Comparison of ENCODE assay signal across 8 cellular contexts in the genomic region with DNA sequence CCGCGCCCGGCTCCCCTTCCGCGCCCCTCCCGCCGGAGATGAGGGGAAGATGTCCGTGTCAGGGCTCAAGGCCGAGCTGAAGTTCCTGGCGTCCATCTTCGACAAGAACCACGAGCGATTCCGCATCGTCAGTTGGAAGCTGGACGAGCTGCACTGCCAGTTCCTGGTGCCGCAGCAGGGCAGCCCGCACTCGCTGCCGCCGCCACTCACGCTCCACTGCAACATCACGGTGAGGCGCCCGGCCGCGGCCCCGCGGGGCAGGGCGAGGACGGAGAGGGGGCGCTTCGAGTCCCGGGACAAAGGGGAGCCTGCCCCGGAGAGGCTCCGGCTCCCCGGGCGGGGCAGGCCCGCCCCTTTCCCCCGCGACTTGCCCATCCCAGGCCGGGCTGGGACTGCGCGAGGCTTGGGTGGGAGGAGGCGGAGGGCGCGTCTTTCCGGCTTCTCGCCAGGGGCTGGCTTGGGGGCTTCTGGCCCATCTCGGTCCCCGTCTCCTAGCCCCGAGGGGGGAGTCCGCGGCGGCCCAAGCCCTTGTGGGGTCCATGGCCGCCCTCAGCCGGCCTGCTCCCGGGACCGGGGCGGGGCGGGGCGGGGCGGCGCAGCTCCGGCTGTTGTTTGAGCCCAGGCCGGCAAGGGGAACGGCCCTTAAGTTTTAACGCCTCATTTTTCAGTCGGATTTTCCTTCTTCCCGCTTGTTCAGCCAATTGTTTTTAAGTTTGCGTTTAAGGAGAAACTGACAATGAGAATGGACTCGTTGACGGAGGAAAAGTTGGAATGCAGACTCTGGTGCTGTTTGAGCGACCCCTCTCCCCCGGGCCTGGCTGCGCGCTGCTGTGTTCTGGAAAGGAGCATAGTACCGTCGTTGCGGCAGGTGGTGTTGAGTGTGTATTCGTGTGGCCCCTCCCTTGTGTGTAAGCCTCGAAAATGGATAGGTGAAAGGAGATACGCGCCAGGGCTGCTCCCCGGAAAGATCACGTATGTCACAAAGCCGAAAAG. TPM values are rescaled to one million over a fixed set of nuclear protein-coding genes. Genes with fewer than 3 reads are reported as not detected.
DNase-seq lines count a peak whose midpoint lies in the region; ATAC-seq, FAIRE-seq and TF ChIP-seq lines count a peak whose summit lies in the region.

No MANE protein-coding gene starts in this region.

- DNase-seq in GM03348 (ENCODE audit: low spot score) (peak; percentile 91), HAP-1 (ENCODE audit: low spot score in 2 of 2) (peak; percentile 59 to 71), NCI-H1092 (lab: John Stamatoyannopoulos, UW) (peak; percentile 16), WTC11 (ENCODE audit: low spot score) (peak; percentile 55), mammary epithelial cell (peak; percentile 66), iPS-NIHi7 (ENCODE audit: extremely low spot score) (peak; percentile 61), small intestine (peak; percentile 51), HPDE6-E6E7 (ENCODE audit: extremely low spot score) (no peak)

- peak overlapping the region; percentile 94 for H3K27ac Mint-ChIP-seq in WTC11

- peaks cover 45% of the 10 kb centered on the region for H3K4me1 ChIP-seq in HAP-1
- peaks cover 31% of the 10 kb centered on the region for H3K4me1 ChIP-seq in mammary epithelial cell (ENCODE audit: insufficient read depth, low read length)
- peaks cover 0 to 4% of the 10 kb centered on the region in 2 donors for H3K4me1 ChIP-seq in small intestine (ENCODE audit: control insufficient read depth in 2 of 2, insufficient read depth in 1 of 2, low read depth in 1 of 2, low read length in 1 of 2)

- H3K27me3 ChIP-seq in HAP-1 (ENCODE audit: low read depth) (no peaks in the 10 kb centered on the region), mammary epithelial cell (ENCODE audit: insufficient read depth, low read length) (no peaks in the 10 kb centered on the region), small intestine (ENCODE audit: control insufficient read depth in 2 of 2, insufficient read depth in 2 of 2, low read length in 2 of 2) (no peaks in the 10 kb centered on the region)

- H3K9me3 Mint-ChIP-seq in WTC11 = no peaks in the 10 kb centered on the region

- H3K27ac ChIP-seq in mammary epithelial cell (ENCODE audit: insufficient read depth, low read depth, low read length) = peak overlapping the region; percentile 71
- peak overlapping the region; percentile 65 to 93 for H3K27ac ChIP-seq in small intestine (ENCODE audit: low read depth in 1 of 2, low read length in 1 of 2)

- H2AFZ ChIP-seq in mammary epithelial cell (ENCODE audit: low read depth, low read length) = peak overlapping the region; percentile 96

- peak overlapping the region; percentile 97 for H3K4me3 Mint-ChIP-seq in WTC11

- H3K4me1 Mint-ChIP-seq in WTC11 = peaks cover 51% of the 10 kb centered on the region

- peaks cover 49% of the 10 kb centered on the region for H3K79me2 ChIP-seq in mammary epithelial cell (ENCODE audit: insufficient read depth, low read length)

- H3K36me3 Mint-ChIP-seq in WTC11 = peaks cover 8% of the 10 kb centered on the region

- H3K36me3 ChIP-seq in HAP-1 (replicated peaks) (peaks cover 5% of the 10 kb centered on the region; the same call in 1 of the 2 replicates), mammary epithelial cell (ENCODE audit: insufficient read depth, low read length) (no peaks in the 10 kb centered on the region), small intestine (ENCODE audit: control insufficient read depth in 2 of 2, insufficient read depth in 2 of 2, low read length in 2 of 2) (no peaks in the 10 kb centered on the region)

- dilution Hi-C loops in mammary epithelial cell (cut with HindIII; ENCODE audit: low sequenced_read_pairs) = no loop called here

- H3K9me3 ChIP-seq in HAP-1 (no peaks in the 10 kb centered on the region), mammary epithelial cell (replicated peaks; ENCODE audit: insufficient read depth, low read length) (no peaks in the 10 kb centered on the region), small intestine (ENCODE audit: control insufficient read depth, low read depth) (no peaks in the 10 kb centered on the region)

- POLR2A ChIA-PET in WTC11 (lab: Charles Lee) = interaction anchor here (0.8 to 1.5 kb wide), 3 partner anchors 33 to 393 kb away, joined by 3 to 4 read pairs (median 3); partner anchors contain the start of gene SIN3A

- no peaks in the 10 kb centered on the region for H4K20me1 ChIP-seq in mammary epithelial cell (ENCODE audit: insufficient read depth, low read length)

- intact Hi-C loops in mammary epithelial cell (cut with micrococcal nuclease) = loop anchor here (1.0 kb wide), 1 partner anchor 34 kb away; no protein-coding TSS in a partner anchor

- TSS peak; percentile 39 for BruUV-seq in mammary epithelial cell (replicated peaks; lab: Mats Ljungman, UMichigan)

- WGBS in mammary epithelial cell (ENCODE audit: low coverage, missing lambda C conversion rate) = 2% methylated on average over 28 of the region's 87 CpGs
- 0 to 1% (median 0%) methylated on average over 63 to 87 of the region's 87 CpGs for WGBS in small intestine, 3 donors

- no peak for TF ChIP-seq CTCF in WTC11 (IDR thresholded peaks at IDR 0.05)
- no peak for TF ChIP-seq CTCF in mammary epithelial cell (conservative IDR thresholded peaks at IDR 0.05 in 1 of 2, IDR thresholded peaks at IDR 0.05 in 1 of 2; ENCODE audit: extremely low read depth in 1 of 2, insufficient read depth in 1 of 2, low read depth in 1 of 2, low read length in 2 of 2)

- in situ Hi-C loops in HAP-1 (cut with MboI; ENCODE audit: low sequenced_read_pairs) (no loop called here), mammary epithelial cell (cut with MboI; ENCODE audit: low sequenced_read_pairs in 2 of 2) (no loop called here)

- H3K27me3 Mint-ChIP-seq in WTC11 (ENCODE audit: low read depth) = peaks cover 20% of the 10 kb centered on the region

- peak overlapping the region; percentile 73 for H3K9ac ChIP-seq in mammary epithelial cell (ENCODE audit: insufficient read depth, low read length)

- ATAC-seq in WTC11 = peak; percentile 40

- peak overlapping the region; percentile 94 for H3K4me2 ChIP-seq in mammary epithelial cell (ENCODE audit: insufficient read depth, low read depth, low read length)

- CTCF ChIA-PET in WTC11 (lab: Charles Lee) (interaction anchor here (1.0 to 4.9 kb wide), 10 partner anchors 13 to 476 kb away, joined by 3 to 30 read pairs (median 6); no protein-coding TSS in a partner anchor), mammary epithelial cell (lab: Charles Lee; ENCODE audit: low non-redundant PET) (interaction anchor here (0.6 kb wide), 1 partner anchor 60 kb away, joined by 4 read pairs; the partner anchor contains the start of gene FBXO22)

- no peak for FAIRE-seq in small intestine (lab: Jason Lieb, UNC)

- H3K4me3 ChIP-seq in HAP-1 = peak overlapping the region; percentile 76
- peak overlapping the region; percentile 79 to 97 (median 86) for H3K4me3 ChIP-seq in mammary epithelial cell (replicated peaks in 1 of 3; ENCODE audit: insufficient read depth in 1 of 3, low read depth in 2 of 3, low read length in 3 of 3)
- H3K4me3 ChIP-seq in small intestine (ENCODE audit: low read depth in 1 of 2, low read length in 2 of 2) = peak overlapping the region; percentile 78 to 83

TF ChIP-seq in WTC11, 78 proteins besides CTCF, POLR2A, EP300 and RAD21 (continues in another document):
- TF ChIP-seq NFYB (CRISPR knock-in tag; conservative IDR thresholded peaks at IDR 0.05; ENCODE audit: low read depth) = no peak
- no peak for TF ChIP-seq ZNF425 (CRISPR knock-in tag; conservative IDR thresholded peaks at IDR 0.05)

RNA-seq across cellular contexts. Expression of gene UBE2Q2, which starts 0.7 kb away (rescaled TPM):
- total RNA-seq in WTC11 (2021) (26.1 to 28.2 TPM (median 27.0 TPM) in 3 replicates), mammary epithelial cell (10 to 100 TPM; 47.9 to 57.2 TPM)
- polyA plus RNA-seq in mammary epithelial cell (21.5 TPM), small intestine (10 to 100 TPM in 1 of 3 donors, 1 to 10 TPM in 2; 2.5 to 14.8 (median 8.9) TPM)
- polyA minus RNA-seq in mammary epithelial cell = 22.1 TPM

RNA-seq across cellular contexts. Expression of gene FBXO22, which starts 59.8 kb away (rescaled TPM):
- total RNA-seq in WTC11 (2021) (90.3 to 95.7 TPM (median 90.9 TPM) in 3 replicates), mammary epithelial cell (10 to 100 TPM; 64.5 to 76.2 TPM)
- polyA plus RNA-seq in mammary epithelial cell (50.0 TPM), small intestine (10 to 100 TPM; 11.6 to 19.7 (median 17.4) TPM)
- 39.2 TPM for polyA minus RNA-seq in mammary epithelial cell
